Comparison of ENCODE assay signal across 7 cellular contexts in genomic region chr13:33543631-33544030, GRCh38.
DNase-seq lines count a peak whose midpoint lies in the region; ATAC-seq and TF ChIP-seq lines count a peak whose summit lies in the region.

No MANE protein-coding gene starts in this region.

- peak overlapping the region; percentile 98 to 100 for H3K27ac Mint-ChIP-seq in natural killer cell treated with Interleukin-12 subunit alpha and Interleukin-12 subunit beta and Interleukin-15 and Interleukin-18, amount 100 ng/mL, for 72 hours

- no peak for ATAC-seq in natural killer cell treated with Interleukin-12 subunit alpha and Interleukin-12 subunit beta and Interleukin-15 and Interleukin-18, amount 100 ng/mL, for 72 hours
- ATAC-seq in HG02885 (IDR thresholded peaks at IDR 0.05; ENCODE audit: poor library complexity, unreplicated experiment): no peak

- no peak for TF ChIP-seq CTCF in GM12864 (IDR thresholded peaks at IDR 0.05; ENCODE audit: low read depth, low read length, missing control alignments)

- no peaks in the 10 kb centered on the region for H3K27me3 Mint-ChIP-seq in natural killer cell treated with Interleukin-12 subunit alpha and Interleukin-12 subunit beta and Interleukin-15 and Interleukin-18, amount 100 ng/mL, for 72 hours

- H3K9me3 Mint-ChIP-seq in natural killer cell treated with Interleukin-12 subunit alpha and Interleukin-12 subunit beta and Interleukin-15 and Interleukin-18, amount 100 ng/mL, for 72 hours: no peaks in the 10 kb centered on the region

- H3K4me3 Mint-ChIP-seq in natural killer cell treated with Interleukin-12 subunit alpha and Interleukin-12 subunit beta and Interleukin-15 and Interleukin-18, amount 100 ng/mL, for 72 hours: peak overlapping the region; percentile 92

- H3K4me1 Mint-ChIP-seq in natural killer cell treated with Interleukin-12 subunit alpha and Interleukin-12 subunit beta and Interleukin-15 and Interleukin-18, amount 100 ng/mL, for 72 hours (ENCODE audit: low read depth in 2 of 2): peaks cover 21 to 31% of the 10 kb centered on the region in 2 donors

- DNase-seq in GM12864 (ENCODE audit: low read depth): no peak
- peak; percentile 87 for DNase-seq in NCI-H748 (lab: John Stamatoyannopoulos, UW; ENCODE audit: unreplicated experiment)
- DNase-seq in natural killer cell treated with Interleukin-12 subunit alpha and Interleukin-12 subunit beta and Interleukin-15 and Interleukin-18, amount 100 ng/mL, for 72 hours (ENCODE audit: low spot score): no peak
- no peak for DNase-seq in NCI-H774 (lab: John Stamatoyannopoulos, UW)
- DNase-seq in NCI-H128 (lab: John Stamatoyannopoulos, UW; ENCODE audit: unreplicated experiment): no peak

- H3K36me3 Mint-ChIP-seq in natural killer cell treated with Interleukin-12 subunit alpha and Interleukin-12 subunit beta and Interleukin-15 and Interleukin-18, amount 100 ng/mL, for 72 hours: no peaks in the 10 kb centered on the region

- peak overlapping the region; percentile 91 for H3K27ac ChIP-seq in cingulate gyrus (ENCODE audit: low read depth, low read length)

- H3K4me3 ChIP-seq in GM12864 (ENCODE audit: low read depth, low read length): peak overlapping the region; percentile 62; the same call in 1 of the 2 replicates
